Comparison of ENCODE assay signal across 1 cellular context in genomic region chr10:14787938-14788337, GRCh38.
TF ChIP-seq lines count a peak whose summit lies in the region.

No MANE protein-coding gene starts in this region.

TF ChIP-seq in K562, 482 proteins besides CTCF, POLR2A, EP300 and RAD21:
- TF ChIP-seq TFAP4 (CRISPR knock-in tag; IDR thresholded peaks at IDR 0.05; ENCODE audit: borderline replicate concordance) = no peak
- peak; percentile 55; the same call in 1 of the 2 replicates for TF ChIP-seq MAFK (IDR thresholded peaks at IDR 0.05; ENCODE audit: low read length)
- no peak for TF ChIP-seq ELF1 (tag; IDR thresholded peaks at IDR 0.05)
- TF ChIP-seq ESRRB (CRISPR knock-in tag; IDR thresholded peaks at IDR 0.05; ENCODE audit: borderline replicate concordance) = no peak
- TF ChIP-seq ETV6 (IDR thresholded peaks at IDR 0.05; ENCODE audit: borderline replicate concordance in 1 of 2, low read depth in 2 of 2, low read length in 1 of 2) = no peak
- no peak for TF ChIP-seq ETV6 (CRISPR knock-in tag; IDR thresholded peaks at IDR 0.05; ENCODE audit: borderline replicate concordance)
- peak; percentile 46; the same call in 1 of the 2 replicates for TF ChIP-seq C11orf30 (IDR thresholded peaks at IDR 0.05; ENCODE audit: low read depth)
- TF ChIP-seq MAFF (IDR thresholded peaks at IDR 0.05; ENCODE audit: low read length) = peak; percentile 61; the same call in 1 of the 2 replicates
- peak; percentile 69 for TF ChIP-seq ZNF316 (IDR thresholded peaks at IDR 0.05)
- TF ChIP-seq MAFG (tag; conservative IDR thresholded peaks at IDR 0.05) = peak; percentile 62
- TF ChIP-seq HDAC8 (tag; IDR thresholded peaks at IDR 0.05) = no peak
TF ChIP-seq in K562: peak in this region for 5.
